15 cellular contexts compared by ENCODE assay signal in genomic region chr3:30508319-30508718, GRCh38.
"Had no signal": no experiment of that assay in that cellular context is flagged by ENCODE, and none has a peak within 500 bp of the region (broad histone marks: within the 10 kb centered on the region; RNA-seq: fewer than 3 reads in every experiment).

No MANE protein-coding gene starts in this region.

- ATAC-seq: gastroesophageal sphincter, lower lobe of right lung, natural killer cell had no signal

- H3K36me3 ChIP-seq: esophagus squamous epithelium, gastroesophageal sphincter, left ventricle myocardium inferior, lower lobe of right lung, right atrium auricular region, sigmoid colon, suprapubic skin, thyroid gland had no signal

- H3K4me1 ChIP-seq: thyroid gland had no signal

- DNase-seq: esophagus squamous epithelium; foreskin fibroblast; immature natural killer cell; left ventricle myocardium inferior; lower lobe of right lung; natural killer cell; posterior cingulate gyrus; sigmoid colon; small intestine; stimulated activated CD4-positive, alpha-beta T cell treated with anti-CD3 and anti-CD28 coated beads, Interleukin-2, amount 100 ng/mL, for 48 hours; stimulated activated naive CD4-positive, alpha-beta T cell treated with Interleukin-2 at 50 U/mL for 16 hours; thyroid gland had no signal

- H3K9me3 ChIP-seq: esophagus squamous epithelium, gastroesophageal sphincter, left ventricle myocardium inferior, lower lobe of right lung, right atrium auricular region, sigmoid colon, suprapubic skin, thyroid gland had no signal

- H3K27me3 ChIP-seq: esophagus squamous epithelium, gastroesophageal sphincter, right atrium auricular region, sigmoid colon, suprapubic skin, thyroid gland had no signal

- H3K4me3 ChIP-seq: esophagus squamous epithelium, gastroesophageal sphincter, left ventricle myocardium inferior, lower lobe of right lung, right atrium auricular region, sigmoid colon, suprapubic skin, thyroid gland had no signal

- H3K27ac ChIP-seq: esophagus squamous epithelium, gastroesophageal sphincter, left ventricle myocardium inferior, lower lobe of right lung, right atrium auricular region, sigmoid colon, suprapubic skin, thyroid gland had no signal
